17 cellular contexts compared by ENCODE assay signal in the genomic region with DNA sequence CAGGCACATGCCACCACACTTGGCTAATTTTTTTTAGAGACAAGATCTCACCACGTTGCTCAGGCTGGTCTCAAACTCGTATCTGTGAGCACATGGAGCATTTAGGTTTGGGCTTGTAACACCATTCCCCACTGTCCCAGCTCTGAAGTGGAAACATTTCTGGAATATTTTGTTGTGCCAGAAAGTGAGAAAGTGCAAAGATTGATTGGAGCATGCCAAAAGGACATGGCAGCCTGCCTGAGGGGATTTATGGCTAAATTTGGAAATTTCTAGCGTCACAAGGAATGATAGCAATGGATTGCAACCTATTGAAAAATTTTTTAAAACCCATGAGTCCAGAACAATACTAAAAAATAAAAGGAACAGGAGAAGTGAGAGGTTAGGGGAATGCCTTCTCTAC.
DNase-seq lines count a peak whose midpoint lies in the region; ATAC-seq and TF ChIP-seq lines count a peak whose summit lies in the region.
"Had no signal": no experiment of that assay in that cellular context is flagged by ENCODE, and none has a peak within 500 bp of the region (broad histone marks: within the 10 kb centered on the region; RNA-seq: fewer than 3 reads in every experiment).

No MANE protein-coding gene starts in this region.

- peak; percentile 73 for ATAC-seq in thoracic aorta (ENCODE audit: insufficient number of reproducible peaks, low FRiP score, low read depth)

- H3K27ac ChIP-seq in ascending aorta (peak overlapping the region; percentile 46 to 64), thoracic aorta (peak overlapping the region; percentile 58 to 73), suprapubic skin (no peak overlapping the region)
- H3K27ac ChIP-seq: HL-60, Peyer's patch had no signal

- TF ChIP-seq EP300 in suprapubic skin (IDR thresholded peaks at IDR 0.05) = no peak

- H3K4me1 ChIP-seq in ascending aorta (peaks cover 4 to 35% of the 10 kb centered on the region in 2 donors), thoracic aorta (ENCODE audit: control insufficient read depth in 1 of 2, low read depth in 2 of 2) (peaks cover 21 to 52% of the 10 kb centered on the region in 2 donors), suprapubic skin (no peaks in the 10 kb centered on the region)
- H3K4me1 ChIP-seq: Peyer's patch had no signal

- no peaks in the 10 kb centered on the region for H3K36me3 ChIP-seq in ascending aorta
- no peaks in the 10 kb centered on the region for H3K36me3 ChIP-seq in thoracic aorta
- H3K36me3 ChIP-seq in suprapubic skin = no peaks in the 10 kb centered on the region
- H3K36me3 ChIP-seq: HAP-1, Peyer's patch had no signal

- TF ChIP-seq POLR2A in suprapubic skin (IDR thresholded peaks at IDR 0.05) = no peak

- DNase-seq in AG20443 (ENCODE audit: low spot score) (peak; percentile 15), ascending aorta (ENCODE audit: low spot score in 2 of 2) (peak in 1 of 2 donors; percentile 78), fibroblast of peridontal ligament (ENCODE audit: extremely low read depth) (peak; percentile 15), thoracic aorta (ENCODE audit: low spot score) (no peak), suprapubic skin (ENCODE audit: low spot score in 2 of 2) (no peak), OCI-M2 (lab: John Stamatoyannopoulos, UW; ENCODE audit: unreplicated experiment) (no peak), SHP77 (lab: John Stamatoyannopoulos, UW) (no peak)
- DNase-seq: DND-41, Karpas-422, NCI-H1092, NCI-H1436 treated with DMSO at 0.1 percent for 48 hours, NCI-H2029 treated with DMSO at 0.1 percent for 48 hours, NCI-H2171 treated with DMSO at 0.1 percent for 48 hours, NCI-H446 treated with DMSO at 0.1 percent for 48 hours, Peyer's patch had no signal

- no peaks in the 10 kb centered on the region for H3K27me3 ChIP-seq in ascending aorta
- H3K27me3 ChIP-seq in thoracic aorta (replicated peaks; ENCODE audit: insufficient read depth) = no peaks in the 10 kb centered on the region
- H3K27me3 ChIP-seq in suprapubic skin = no peaks in the 10 kb centered on the region
- H3K27me3 ChIP-seq: Peyer's patch had no signal

- TF ChIP-seq CTCF in ascending aorta (IDR thresholded peaks at IDR 0.05) (no peak), thoracic aorta (IDR thresholded peaks at IDR 0.05) (no peak), suprapubic skin (IDR thresholded peaks at IDR 0.05) (no peak)

- H3K9me3 ChIP-seq in ascending aorta = no peaks in the 10 kb centered on the region
- H3K9me3 ChIP-seq in thoracic aorta = no peaks in the 10 kb centered on the region
- H3K9me3 ChIP-seq in suprapubic skin = no peaks in the 10 kb centered on the region
- H3K9me3 ChIP-seq: HAP-1, Peyer's patch had no signal

- intact Hi-C loops in ascending aorta (cut with DNase I) = no loop called here

- H3K4me3 ChIP-seq in ascending aorta (no peak overlapping the region), thoracic aorta (no peak overlapping the region), suprapubic skin (no peak overlapping the region)
- H3K4me3 ChIP-seq: HAP-1, Peyer's patch had no signal

- WGBS in suprapubic skin = 43% methylated on average over 3 of the region's 3 CpGs

Comparison
In these comparisons a context has a peak if more than half of its experiments do, and no peak if none do; other contexts are left out.
1. DNase-seq: peak in AG20443 (single experiment) and fibroblast of peridontal ligament (single experiment); none in thoracic aorta (single experiment), suprapubic skin (0 of 2), OCI-M2 (single experiment) and SHP77 (0 of 2).